1 cellular context compared by ENCODE assay signal in the genomic region with DNA sequence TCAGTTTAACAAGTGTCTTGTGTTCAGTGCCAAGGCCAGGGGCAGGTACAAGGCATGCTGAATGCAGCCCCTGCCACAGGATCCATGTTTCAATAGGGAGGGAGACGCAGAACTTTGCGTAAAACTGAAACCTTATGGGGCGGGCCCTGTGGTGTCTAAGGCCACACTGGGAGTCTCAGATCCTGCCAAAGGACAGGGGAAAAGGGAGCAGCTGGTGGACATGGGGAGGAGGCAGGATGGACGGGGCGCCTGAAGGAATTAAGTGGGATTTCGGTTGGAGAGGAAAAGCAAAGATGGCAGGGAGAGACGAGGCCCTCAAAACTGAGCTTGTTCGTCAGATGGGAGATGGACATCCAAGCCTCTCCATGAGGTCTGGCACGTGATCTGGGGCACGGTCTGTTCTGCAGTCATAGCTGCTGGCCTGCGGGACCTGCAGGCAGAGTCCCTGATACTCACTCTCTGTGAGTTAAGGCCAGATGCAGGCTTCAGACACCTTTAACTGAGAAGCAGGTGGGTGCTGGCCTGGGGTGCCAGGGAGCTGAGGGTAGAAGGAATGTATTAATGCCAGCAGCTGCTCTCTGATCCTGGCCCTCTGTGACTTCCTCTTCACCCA.
TF ChIP-seq lines count a peak whose summit lies in the region.

No MANE protein-coding gene starts in this region.

TF ChIP-seq in GM23338, 12 proteins besides CTCF, POLR2A, EP300 and RAD21 (continued from another document):
- TF ChIP-seq, protein P1, sequence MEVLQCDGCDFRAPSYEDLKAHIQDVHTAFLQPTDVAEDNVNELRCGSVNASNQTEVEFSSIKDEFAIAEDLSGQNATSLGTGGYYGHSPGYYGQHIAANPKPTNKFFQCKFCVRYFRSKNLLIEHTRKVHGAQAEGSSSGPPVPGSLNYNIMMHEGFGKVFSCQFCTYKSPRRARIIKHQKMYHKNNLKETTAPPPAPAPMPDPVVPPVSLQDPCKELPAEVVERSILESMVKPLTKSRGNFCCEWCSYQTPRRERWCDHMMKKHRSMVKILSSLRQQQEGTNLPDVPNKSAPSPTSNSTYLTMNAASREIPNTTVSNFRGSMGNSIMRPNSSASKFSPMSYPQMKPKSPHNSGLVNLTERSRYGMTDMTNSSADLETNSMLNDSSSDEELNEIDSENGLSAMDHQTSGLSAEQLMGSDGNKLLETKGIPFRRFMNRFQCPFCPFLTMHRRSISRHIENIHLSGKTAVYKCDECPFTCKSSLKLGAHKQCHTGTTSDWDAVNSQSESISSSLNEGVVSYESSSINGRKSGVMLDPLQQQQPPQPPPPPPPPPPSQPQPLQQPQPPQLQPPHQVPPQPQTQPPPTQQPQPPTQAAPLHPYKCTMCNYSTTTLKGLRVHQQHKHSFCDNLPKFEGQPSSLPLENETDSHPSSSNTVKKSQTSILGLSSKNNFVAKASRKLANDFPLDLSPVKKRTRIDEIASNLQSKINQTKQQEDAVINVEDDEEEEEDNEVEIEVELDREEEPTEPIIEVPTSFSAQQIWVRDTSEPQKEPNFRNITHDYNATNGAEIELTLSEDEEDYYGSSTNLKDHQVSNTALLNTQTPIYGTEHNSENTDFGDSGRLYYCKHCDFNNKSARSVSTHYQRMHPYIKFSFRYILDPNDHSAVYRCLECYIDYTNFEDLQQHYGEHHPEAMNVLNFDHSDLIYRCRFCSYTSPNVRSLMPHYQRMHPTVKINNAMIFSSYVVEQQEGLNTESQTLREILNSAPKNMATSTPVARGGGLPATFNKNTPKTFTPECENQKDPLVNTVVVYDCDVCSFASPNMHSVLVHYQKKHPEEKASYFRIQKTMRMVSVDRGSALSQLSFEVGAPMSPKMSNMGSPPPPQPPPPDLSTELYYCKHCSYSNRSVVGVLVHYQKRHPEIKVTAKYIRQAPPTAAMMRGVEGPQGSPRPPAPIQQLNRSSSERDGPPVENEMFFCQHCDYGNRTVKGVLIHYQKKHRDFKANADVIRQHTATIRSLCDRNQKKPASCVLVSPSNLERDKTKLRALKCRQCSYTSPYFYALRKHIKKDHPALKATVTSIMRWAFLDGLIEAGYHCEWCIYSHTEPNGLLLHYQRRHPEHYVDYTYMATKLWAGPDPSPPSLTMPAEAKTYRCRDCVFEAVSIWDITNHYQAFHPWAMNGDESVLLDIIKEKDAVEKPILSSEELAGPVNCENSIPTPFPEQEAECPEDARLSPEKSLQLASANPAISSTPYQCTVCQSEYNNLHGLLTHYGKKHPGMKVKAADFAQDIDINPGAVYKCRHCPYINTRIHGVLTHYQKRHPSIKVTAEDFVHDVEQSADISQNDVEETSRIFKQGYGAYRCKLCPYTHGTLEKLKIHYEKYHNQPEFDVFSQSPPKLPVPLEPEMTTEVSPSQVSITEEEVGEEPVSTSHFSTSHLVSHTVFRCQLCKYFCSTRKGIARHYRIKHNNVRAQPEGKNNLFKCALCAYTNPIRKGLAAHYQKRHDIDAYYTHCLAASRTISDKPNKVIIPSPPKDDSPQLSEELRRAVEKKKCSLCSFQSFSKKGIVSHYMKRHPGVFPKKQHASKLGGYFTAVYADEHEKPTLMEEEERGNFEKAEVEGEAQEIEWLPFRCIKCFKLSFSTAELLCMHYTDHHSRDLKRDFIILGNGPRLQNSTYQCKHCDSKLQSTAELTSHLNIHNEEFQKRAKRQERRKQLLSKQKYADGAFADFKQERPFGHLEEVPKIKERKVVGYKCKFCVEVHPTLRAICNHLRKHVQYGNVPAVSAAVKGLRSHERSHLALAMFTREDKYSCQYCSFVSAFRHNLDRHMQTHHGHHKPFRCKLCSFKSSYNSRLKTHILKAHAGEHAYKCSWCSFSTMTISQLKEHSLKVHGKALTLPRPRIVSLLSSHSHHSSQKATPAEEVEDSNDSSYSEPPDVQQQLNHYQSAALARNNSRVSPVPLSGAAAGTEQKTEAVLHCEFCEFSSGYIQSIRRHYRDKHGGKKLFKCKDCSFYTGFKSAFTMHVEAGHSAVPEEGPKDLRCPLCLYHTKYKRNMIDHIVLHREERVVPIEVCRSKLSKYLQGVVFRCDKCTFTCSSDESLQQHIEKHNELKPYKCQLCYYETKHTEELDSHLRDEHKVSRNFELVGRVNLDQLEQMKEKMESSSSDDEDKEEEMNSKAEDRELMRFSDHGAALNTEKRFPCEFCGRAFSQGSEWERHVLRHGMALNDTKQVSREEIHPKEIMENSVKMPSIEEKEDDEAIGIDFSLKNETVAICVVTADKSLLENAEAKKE (CRISPR knock-in tag; IDR thresholded peaks at IDR 0.05), result no peak
- no peak for TF ChIP-seq POLR2AphosphoS5 (IDR thresholded peaks at IDR 0.05; ENCODE audit: low read depth)
- TF ChIP-seq STAT1 (IDR thresholded peaks at IDR 0.05; ENCODE audit: unreplicated experiment), result no peak
